6 cellular contexts compared by ENCODE assay signal in genomic region chr1:153968000-153968363, GRCh38. TPM values are rescaled to one million over a fixed set of nuclear protein-coding genes. Genes with fewer than 3 reads are reported as not detected.
DNase-seq lines count a peak whose midpoint lies in the region; ATAC-seq and TF ChIP-seq lines count a peak whose summit lies in the region.

No MANE protein-coding gene starts in this region.

- H3K4me1 Mint-ChIP-seq in chondrocyte (ENCODE audit: low read depth), result peaks cover 45% of the 10 kb centered on the region

- peak overlapping the region; percentile 98 for H3K27ac Mint-ChIP-seq in chondrocyte (ENCODE audit: unreplicated experiment)

- no peaks in the 10 kb centered on the region for H3K27me3 Mint-ChIP-seq in chondrocyte (ENCODE audit: low read depth)

- H3K9me3 Mint-ChIP-seq in chondrocyte (ENCODE audit: low read depth), result no peaks in the 10 kb centered on the region

- TF ChIP-seq CTCF in chondrocyte (IDR thresholded peaks at IDR 0.05), result peak; percentile 28

- peak overlapping the region; percentile 95 for H3K4me3 Mint-ChIP-seq in chondrocyte (ENCODE audit: unreplicated experiment)

- ATAC-seq in GM19328 (IDR thresholded peaks at IDR 0.05; ENCODE audit: unreplicated experiment), result no peak

- intact Hi-C loops in posterior vena cava (cut with DNase I), result no loop called here

- no peaks in the 10 kb centered on the region for H3K36me3 Mint-ChIP-seq in chondrocyte (ENCODE audit: low read depth)

- DNase-seq in NCI-H2081 (lab: John Stamatoyannopoulos, UW) (peak; percentile 48 to 55), NCI-H2081 treated with DMSO at 0.1 percent for 48 hours (lab: John Stamatoyannopoulos, UW) (no peak), chondrocyte (ENCODE audit: low spot score) (no peak), posterior vena cava (ENCODE audit: low spot score) (peak; percentile 75), LoVo (ENCODE audit: low spot score) (no peak)

RNA-seq across cellular contexts. Expression of gene CREB3L4, which starts 0.3 kb away (rescaled TPM):
- total RNA-seq in chondrocyte (3.7 to 6.6 TPM (median 4.4 TPM) in 3 replicates), posterior vena cava (1 to 10 TPM; 3.2 to 5.3 TPM)

RNA-seq across cellular contexts. Expression of gene SLC39A1, which starts 4.6 kb away (rescaled TPM):
- total RNA-seq in chondrocyte, result 83.5 to 87.8 TPM (median 85.6 TPM) in 3 replicates
- total RNA-seq in posterior vena cava, result 10 to 100 TPM; 76.5 to 79.5 TPM

RNA-seq across cellular contexts. Expression of gene JTB, which starts 9.5 kb away (rescaled TPM):
- total RNA-seq in chondrocyte, result 128 to 158 TPM (median 130 TPM) in 3 replicates
- total RNA-seq in posterior vena cava, result 10 to 100 TPM; 77.5 to 78.2 TPM

RNA-seq across cellular contexts. Expression of gene CRTC2, which starts 9.6 kb away (rescaled TPM):
- total RNA-seq in chondrocyte, result 24.2 to 32.5 TPM (median 30.9 TPM) in 3 replicates
- 10 to 100 TPM; 26.6 to 31.0 TPM for total RNA-seq in posterior vena cava

RNA-seq across cellular contexts. Expression of gene RAB13, which starts 18.2 kb away (rescaled TPM):
- total RNA-seq in chondrocyte, result 111 to 137 TPM (median 116 TPM) in 3 replicates
- total RNA-seq in posterior vena cava, result 100 to 1,000 TPM; 144 to 149 TPM

Comparison
In these comparisons a context has a peak if more than half of its experiments do, and no peak if none do; other contexts are left out.
1. DNase-seq: peak in NCI-H2081 (2 of 2) and posterior vena cava (single experiment); none in NCI-H2081 treated with DMSO at 0.1 percent for 48 hours (single experiment), chondrocyte (single experiment) and LoVo (single experiment).